1 cellular context compared by ENCODE assay signal in genomic region chr1:223034270-223034798, GRCh38.
TF ChIP-seq lines count a peak whose summit lies in the region.

No MANE protein-coding gene starts in this region.

TF ChIP-seq in WTC11, 78 proteins besides CTCF, POLR2A, EP300 and RAD21 (continued from another document):
- TF ChIP-seq ZBTB43 (CRISPR knock-in tag; IDR thresholded peaks at IDR 0.05) (no peak), KAT7 (CRISPR knock-in tag; IDR thresholded peaks at IDR 0.05; ENCODE audit: borderline replicate concordance) (no peak), ATF6 (CRISPR knock-in tag; IDR thresholded peaks at IDR 0.05) (no peak), FOXK1 (CRISPR knock-in tag; IDR thresholded peaks at IDR 0.05) (no peak), TCF7 (CRISPR knock-in tag; IDR thresholded peaks at IDR 0.05; ENCODE audit: low read depth) (no peak), ATF3 (CRISPR knock-in tag; conservative IDR thresholded peaks at IDR 0.05) (no peak), AFF4 (CRISPR knock-in tag; IDR thresholded peaks at IDR 0.05; ENCODE audit: borderline replicate concordance) (no peak), E2F4 (CRISPR knock-in tag; IDR thresholded peaks at IDR 0.05; ENCODE audit: borderline replicate concordance, low read depth) (no peak), FOXJ3 (CRISPR knock-in tag; IDR thresholded peaks at IDR 0.05; ENCODE audit: borderline replicate concordance) (no peak), ESRRA (CRISPR knock-in tag; IDR thresholded peaks at IDR 0.05; ENCODE audit: borderline replicate concordance) (no peak), ATF1 (CRISPR knock-in tag; IDR thresholded peaks at IDR 0.05) (no peak), ZNF671 (CRISPR knock-in tag; IDR thresholded peaks at IDR 0.05) (no peak)
